Comparison of ENCODE assay signal across 3 cellular contexts in the genomic region with DNA sequence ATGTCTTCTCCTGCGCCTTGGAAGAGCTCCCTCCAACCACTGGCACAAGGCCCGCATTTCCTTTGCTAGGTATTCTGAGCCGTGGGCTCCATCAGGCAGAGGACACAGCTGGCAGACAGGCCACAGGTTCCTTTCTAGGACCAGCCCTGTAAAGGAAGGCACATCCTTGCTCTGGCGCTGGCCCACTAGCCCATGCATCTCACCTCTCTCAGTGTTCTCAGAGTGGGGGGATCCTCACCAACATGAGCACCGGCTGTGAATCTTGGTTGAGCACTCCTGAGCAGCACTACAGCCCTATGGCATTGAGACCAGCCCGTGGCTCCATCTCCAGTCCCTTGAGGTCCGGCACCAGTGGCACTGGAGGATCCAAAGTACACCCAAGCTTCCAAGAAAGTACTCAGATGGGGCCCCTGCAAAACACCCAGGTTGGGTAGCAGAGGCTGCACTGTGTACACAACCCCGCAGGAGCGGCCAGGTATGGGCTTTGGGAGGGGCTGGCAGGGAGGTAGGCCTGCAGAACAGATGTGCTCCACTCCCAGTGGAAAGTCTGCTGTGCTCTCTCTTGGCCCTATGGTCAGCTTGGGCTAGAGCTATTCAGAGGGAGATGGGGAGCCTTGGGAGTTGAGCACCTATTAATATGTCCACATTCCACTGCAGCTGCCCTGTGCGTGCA.
TF ChIP-seq lines count a peak whose summit lies in the region.

No MANE protein-coding gene starts in this region.

TF ChIP-seq in IMR-90, 13 proteins besides CTCF, POLR2A, EP300 and RAD21:
- TF ChIP-seq FOS (IDR thresholded peaks at IDR 0.05; ENCODE audit: low read depth, low read length) = no peak
- TF ChIP-seq, protein P1, sequence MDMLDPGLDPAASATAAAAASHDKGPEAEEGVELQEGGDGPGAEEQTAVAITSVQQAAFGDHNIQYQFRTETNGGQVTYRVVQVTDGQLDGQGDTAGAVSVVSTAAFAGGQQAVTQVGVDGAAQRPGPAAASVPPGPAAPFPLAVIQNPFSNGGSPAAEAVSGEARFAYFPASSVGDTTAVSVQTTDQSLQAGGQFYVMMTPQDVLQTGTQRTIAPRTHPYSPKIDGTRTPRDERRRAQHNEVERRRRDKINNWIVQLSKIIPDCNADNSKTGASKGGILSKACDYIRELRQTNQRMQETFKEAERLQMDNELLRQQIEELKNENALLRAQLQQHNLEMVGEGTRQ (IDR thresholded peaks at IDR 0.05; ENCODE audit: low read depth, low read length) = no peak
- no peak for TF ChIP-seq CHD1 (IDR thresholded peaks at IDR 0.05; ENCODE audit: low read depth, low read length)
- TF ChIP-seq MXI1 (IDR thresholded peaks at IDR 0.05; ENCODE audit: borderline replicate concordance, low read depth, low read length) = no peak
- no peak for TF ChIP-seq CEBPB (IDR thresholded peaks at IDR 0.05; ENCODE audit: low read depth, low read length)
- TF ChIP-seq MAFK (IDR thresholded peaks at IDR 0.05; ENCODE audit: low read depth, low read length) = no peak
- TF ChIP-seq MAZ (IDR thresholded peaks at IDR 0.05; ENCODE audit: borderline replicate concordance, low read depth, low read length) = no peak
- TF ChIP-seq BHLHE40 (IDR thresholded peaks at IDR 0.05; ENCODE audit: low read depth, low read length) = no peak
- TF ChIP-seq NFE2L2 (IDR thresholded peaks at IDR 0.05; ENCODE audit: low read depth, low read length) = no peak
- TF ChIP-seq SMC3 (IDR thresholded peaks at IDR 0.05; ENCODE audit: low read depth, low read length) = no peak
- TF ChIP-seq RCOR1 (IDR thresholded peaks at IDR 0.05; ENCODE audit: insufficient replicate concordance, low read length) = no peak

TF ChIP-seq in H1, 55 proteins besides CTCF, POLR2A, EP300 and RAD21:
- TF ChIP-seq CHD2 (IDR thresholded peaks at IDR 0.05; ENCODE audit: low read length) = no peak
- TF ChIP-seq, protein P2, sequence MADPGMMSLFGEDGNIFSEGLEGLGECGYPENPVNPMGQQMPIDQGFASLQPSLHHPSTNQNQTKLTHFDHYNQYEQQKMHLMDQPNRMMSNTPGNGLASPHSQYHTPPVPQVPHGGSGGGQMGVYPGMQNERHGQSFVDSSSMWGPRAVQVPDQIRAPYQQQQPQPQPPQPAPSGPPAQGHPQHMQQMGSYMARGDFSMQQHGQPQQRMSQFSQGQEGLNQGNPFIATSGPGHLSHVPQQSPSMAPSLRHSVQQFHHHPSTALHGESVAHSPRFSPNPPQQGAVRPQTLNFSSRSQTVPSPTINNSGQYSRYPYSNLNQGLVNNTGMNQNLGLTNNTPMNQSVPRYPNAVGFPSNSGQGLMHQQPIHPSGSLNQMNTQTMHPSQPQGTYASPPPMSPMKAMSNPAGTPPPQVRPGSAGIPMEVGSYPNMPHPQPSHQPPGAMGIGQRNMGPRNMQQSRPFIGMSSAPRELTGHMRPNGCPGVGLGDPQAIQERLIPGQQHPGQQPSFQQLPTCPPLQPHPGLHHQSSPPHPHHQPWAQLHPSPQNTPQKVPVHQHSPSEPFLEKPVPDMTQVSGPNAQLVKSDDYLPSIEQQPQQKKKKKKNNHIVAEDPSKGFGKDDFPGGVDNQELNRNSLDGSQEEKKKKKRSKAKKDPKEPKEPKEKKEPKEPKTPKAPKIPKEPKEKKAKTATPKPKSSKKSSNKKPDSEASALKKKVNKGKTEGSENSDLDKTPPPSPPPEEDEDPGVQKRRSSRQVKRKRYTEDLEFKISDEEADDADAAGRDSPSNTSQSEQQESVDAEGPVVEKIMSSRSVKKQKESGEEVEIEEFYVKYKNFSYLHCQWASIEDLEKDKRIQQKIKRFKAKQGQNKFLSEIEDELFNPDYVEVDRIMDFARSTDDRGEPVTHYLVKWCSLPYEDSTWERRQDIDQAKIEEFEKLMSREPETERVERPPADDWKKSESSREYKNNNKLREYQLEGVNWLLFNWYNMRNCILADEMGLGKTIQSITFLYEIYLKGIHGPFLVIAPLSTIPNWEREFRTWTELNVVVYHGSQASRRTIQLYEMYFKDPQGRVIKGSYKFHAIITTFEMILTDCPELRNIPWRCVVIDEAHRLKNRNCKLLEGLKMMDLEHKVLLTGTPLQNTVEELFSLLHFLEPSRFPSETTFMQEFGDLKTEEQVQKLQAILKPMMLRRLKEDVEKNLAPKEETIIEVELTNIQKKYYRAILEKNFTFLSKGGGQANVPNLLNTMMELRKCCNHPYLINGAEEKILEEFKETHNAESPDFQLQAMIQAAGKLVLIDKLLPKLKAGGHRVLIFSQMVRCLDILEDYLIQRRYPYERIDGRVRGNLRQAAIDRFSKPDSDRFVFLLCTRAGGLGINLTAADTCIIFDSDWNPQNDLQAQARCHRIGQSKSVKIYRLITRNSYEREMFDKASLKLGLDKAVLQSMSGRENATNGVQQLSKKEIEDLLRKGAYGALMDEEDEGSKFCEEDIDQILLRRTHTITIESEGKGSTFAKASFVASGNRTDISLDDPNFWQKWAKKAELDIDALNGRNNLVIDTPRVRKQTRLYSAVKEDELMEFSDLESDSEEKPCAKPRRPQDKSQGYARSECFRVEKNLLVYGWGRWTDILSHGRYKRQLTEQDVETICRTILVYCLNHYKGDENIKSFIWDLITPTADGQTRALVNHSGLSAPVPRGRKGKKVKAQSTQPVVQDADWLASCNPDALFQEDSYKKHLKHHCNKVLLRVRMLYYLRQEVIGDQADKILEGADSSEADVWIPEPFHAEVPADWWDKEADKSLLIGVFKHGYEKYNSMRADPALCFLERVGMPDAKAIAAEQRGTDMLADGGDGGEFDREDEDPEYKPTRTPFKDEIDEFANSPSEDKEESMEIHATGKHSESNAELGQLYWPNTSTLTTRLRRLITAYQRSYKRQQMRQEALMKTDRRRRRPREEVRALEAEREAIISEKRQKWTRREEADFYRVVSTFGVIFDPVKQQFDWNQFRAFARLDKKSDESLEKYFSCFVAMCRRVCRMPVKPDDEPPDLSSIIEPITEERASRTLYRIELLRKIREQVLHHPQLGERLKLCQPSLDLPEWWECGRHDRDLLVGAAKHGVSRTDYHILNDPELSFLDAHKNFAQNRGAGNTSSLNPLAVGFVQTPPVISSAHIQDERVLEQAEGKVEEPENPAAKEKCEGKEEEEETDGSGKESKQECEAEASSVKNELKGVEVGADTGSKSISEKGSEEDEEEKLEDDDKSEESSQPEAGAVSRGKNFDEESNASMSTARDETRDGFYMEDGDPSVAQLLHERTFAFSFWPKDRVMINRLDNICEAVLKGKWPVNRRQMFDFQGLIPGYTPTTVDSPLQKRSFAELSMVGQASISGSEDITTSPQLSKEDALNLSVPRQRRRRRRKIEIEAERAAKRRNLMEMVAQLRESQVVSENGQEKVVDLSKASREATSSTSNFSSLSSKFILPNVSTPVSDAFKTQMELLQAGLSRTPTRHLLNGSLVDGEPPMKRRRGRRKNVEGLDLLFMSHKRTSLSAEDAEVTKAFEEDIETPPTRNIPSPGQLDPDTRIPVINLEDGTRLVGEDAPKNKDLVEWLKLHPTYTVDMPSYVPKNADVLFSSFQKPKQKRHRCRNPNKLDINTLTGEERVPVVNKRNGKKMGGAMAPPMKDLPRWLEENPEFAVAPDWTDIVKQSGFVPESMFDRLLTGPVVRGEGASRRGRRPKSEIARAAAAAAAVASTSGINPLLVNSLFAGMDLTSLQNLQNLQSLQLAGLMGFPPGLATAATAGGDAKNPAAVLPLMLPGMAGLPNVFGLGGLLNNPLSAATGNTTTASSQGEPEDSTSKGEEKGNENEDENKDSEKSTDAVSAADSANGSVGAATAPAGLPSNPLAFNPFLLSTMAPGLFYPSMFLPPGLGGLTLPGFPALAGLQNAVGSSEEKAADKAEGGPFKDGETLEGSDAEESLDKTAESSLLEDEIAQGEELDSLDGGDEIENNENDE (IDR thresholded peaks at IDR 0.05; ENCODE audit: insufficient replicate concordance, low read length) = no peak
- TF ChIP-seq RFX5 (IDR thresholded peaks at IDR 0.05; ENCODE audit: borderline replicate concordance, low read depth, low read length) = no peak
- no peak for TF ChIP-seq ASH2L (IDR thresholded peaks at IDR 0.05; ENCODE audit: low read length)
- no peak for TF ChIP-seq SUZ12 (IDR thresholded peaks at IDR 0.05; ENCODE audit: low read length)
- TF ChIP-seq SP1 (IDR thresholded peaks at IDR 0.05; ENCODE audit: low read depth, low read length) = no peak
- no peak for TF ChIP-seq EZH2 (IDR thresholded peaks at IDR 0.05; ENCODE audit: low read depth, low read length, severe bottlenecking)
- no peak for TF ChIP-seq TAF7 (optimal IDR thresholded peaks at IDR 0.05; ENCODE audit: borderline replicate concordance, low read depth, low read length)
- no peak for TF ChIP-seq HDAC6 (IDR thresholded peaks at IDR 0.05; ENCODE audit: low read depth, low read length)

TF ChIP-seq in WTC11, 78 proteins besides CTCF, POLR2A, EP300 and RAD21 (continues in another document):
- TF ChIP-seq EMX1 (CRISPR knock-in tag; IDR thresholded peaks at IDR 0.05) = no peak
- TF ChIP-seq, protein P1 (CRISPR knock-in tag; IDR thresholded peaks at IDR 0.05) = no peak
- TF ChIP-seq MLX (CRISPR knock-in tag; IDR thresholded peaks at IDR 0.05) = no peak
- no peak for TF ChIP-seq ATF1 (CRISPR knock-in tag; IDR thresholded peaks at IDR 0.05)
- no peak for TF ChIP-seq AFF4 (CRISPR knock-in tag; IDR thresholded peaks at IDR 0.05; ENCODE audit: borderline replicate concordance)
- TF ChIP-seq, protein P3, sequence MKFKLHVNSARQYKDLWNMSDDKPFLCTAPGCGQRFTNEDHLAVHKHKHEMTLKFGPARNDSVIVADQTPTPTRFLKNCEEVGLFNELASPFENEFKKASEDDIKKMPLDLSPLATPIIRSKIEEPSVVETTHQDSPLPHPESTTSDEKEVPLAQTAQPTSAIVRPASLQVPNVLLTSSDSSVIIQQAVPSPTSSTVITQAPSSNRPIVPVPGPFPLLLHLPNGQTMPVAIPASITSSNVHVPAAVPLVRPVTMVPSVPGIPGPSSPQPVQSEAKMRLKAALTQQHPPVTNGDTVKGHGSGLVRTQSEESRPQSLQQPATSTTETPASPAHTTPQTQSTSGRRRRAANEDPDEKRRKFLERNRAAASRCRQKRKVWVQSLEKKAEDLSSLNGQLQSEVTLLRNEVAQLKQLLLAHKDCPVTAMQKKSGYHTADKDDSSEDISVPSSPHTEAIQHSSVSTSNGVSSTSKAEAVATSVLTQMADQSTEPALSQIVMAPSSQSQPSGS (CRISPR knock-in tag; IDR thresholded peaks at IDR 0.05; ENCODE audit: borderline replicate concordance, low read depth) = no peak
- TF ChIP-seq RELA (CRISPR knock-in tag; IDR thresholded peaks at IDR 0.05; ENCODE audit: borderline replicate concordance) = no peak
- TF ChIP-seq TEAD1 (CRISPR knock-in tag; IDR thresholded peaks at IDR 0.05) = no peak
- TF ChIP-seq, protein P4, sequence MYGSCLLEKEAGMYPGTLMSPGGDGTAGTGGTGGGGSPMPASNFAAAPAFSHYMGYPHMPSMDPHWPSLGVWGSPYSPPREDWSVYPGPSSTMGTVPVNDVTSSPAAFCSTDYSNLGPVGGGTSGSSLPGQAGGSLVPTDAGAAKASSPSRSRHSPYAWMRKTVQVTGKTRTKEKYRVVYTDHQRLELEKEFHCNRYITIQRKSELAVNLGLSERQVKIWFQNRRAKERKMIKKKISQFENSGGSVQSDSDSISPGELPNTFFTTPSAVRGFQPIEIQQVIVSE (CRISPR knock-in tag; IDR thresholded peaks at IDR 0.05; ENCODE audit: borderline replicate concordance) = no peak
- TF ChIP-seq NR3C1 (CRISPR knock-in tag; conservative IDR thresholded peaks at IDR 0.05; ENCODE audit: low read depth) = no peak
- TF ChIP-seq, protein P5, sequence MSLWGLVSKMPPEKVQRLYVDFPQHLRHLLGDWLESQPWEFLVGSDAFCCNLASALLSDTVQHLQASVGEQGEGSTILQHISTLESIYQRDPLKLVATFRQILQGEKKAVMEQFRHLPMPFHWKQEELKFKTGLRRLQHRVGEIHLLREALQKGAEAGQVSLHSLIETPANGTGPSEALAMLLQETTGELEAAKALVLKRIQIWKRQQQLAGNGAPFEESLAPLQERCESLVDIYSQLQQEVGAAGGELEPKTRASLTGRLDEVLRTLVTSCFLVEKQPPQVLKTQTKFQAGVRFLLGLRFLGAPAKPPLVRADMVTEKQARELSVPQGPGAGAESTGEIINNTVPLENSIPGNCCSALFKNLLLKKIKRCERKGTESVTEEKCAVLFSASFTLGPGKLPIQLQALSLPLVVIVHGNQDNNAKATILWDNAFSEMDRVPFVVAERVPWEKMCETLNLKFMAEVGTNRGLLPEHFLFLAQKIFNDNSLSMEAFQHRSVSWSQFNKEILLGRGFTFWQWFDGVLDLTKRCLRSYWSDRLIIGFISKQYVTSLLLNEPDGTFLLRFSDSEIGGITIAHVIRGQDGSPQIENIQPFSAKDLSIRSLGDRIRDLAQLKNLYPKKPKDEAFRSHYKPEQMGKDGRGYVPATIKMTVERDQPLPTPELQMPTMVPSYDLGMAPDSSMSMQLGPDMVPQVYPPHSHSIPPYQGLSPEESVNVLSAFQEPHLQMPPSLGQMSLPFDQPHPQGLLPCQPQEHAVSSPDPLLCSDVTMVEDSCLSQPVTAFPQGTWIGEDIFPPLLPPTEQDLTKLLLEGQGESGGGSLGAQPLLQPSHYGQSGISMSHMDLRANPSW (CRISPR knock-in tag; conservative IDR thresholded peaks at IDR 0.05; ENCODE audit: low read depth) = no peak
